Comparison of ENCODE assay signal across 8 cellular contexts in the genomic region with DNA sequence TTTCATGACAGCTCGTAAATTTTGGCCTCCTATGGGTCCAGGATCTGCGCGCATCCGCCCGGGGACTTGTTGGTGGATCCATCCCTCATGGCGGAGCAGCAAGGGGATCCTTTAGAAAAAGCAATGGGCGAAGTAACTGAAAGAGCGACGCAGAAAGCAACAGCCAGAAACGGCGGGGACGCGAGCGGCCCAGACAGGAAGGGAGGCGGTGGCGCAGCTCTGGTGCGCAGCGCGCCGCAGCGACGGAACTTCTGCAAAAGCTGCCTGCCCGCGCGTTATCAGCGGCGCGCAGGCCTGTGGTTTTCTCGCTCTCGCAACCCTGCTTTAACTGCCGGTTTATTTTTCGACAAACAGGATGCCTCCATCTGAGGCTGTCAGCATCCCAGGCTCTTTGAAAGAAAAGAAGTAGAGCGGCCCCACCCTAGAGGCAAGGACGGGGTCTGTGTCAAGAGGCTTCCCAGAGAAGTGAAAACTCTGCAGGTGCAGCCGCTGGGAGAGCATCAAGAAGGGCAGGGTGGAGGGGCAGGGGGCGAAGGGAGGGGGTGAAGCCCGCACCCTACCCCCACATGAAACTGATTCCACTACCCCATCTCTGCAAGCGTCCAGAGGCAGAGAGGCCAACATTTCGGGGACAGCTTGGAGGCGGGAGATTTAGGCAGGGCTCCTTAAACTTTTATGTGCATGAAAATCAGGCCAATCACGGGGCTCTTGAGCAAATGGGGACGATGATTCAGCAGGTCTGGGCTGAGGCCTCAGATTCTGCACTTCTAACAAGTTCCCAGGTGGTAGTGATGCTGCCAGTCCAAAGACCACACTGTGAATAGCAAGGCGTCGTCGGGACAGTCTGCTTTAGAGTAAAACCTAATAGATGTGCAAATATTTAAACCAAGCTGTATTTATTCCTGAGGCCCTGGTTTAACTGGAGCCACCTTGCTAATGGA. TPM values are rescaled to one million over a fixed set of nuclear protein-coding genes. Genes with fewer than 3 reads are reported as not detected.
DNase-seq lines count a peak whose midpoint lies in the region; ATAC-seq and TF ChIP-seq lines count a peak whose summit lies in the region.

No MANE protein-coding gene starts in this region.

- peaks cover 18% of the 10 kb centered on the region; the same call in 1 of the 2 replicates for H4K20me1 ChIP-seq in SU-DHL-6 (ENCODE audit: low read depth, low read length)

- H3K27ac Mint-ChIP-seq in activated naive CD8-positive, alpha-beta T cell treated with anti-CD3 and anti-CD28 coated beads, Interleukin-2, amount 10 ng/mL, durations not matched to agents 7 days and 5 days, result peak overlapping the region; percentile 99

- ATAC-seq in GM18520 (IDR thresholded peaks at IDR 0.05; ENCODE audit: unreplicated experiment) (peak; percentile 51), HG03064 (IDR thresholded peaks at IDR 0.05; ENCODE audit: low read depth, unreplicated experiment) (peak; percentile 74)
- ATAC-seq in activated naive CD8-positive, alpha-beta T cell treated with anti-CD3 and anti-CD28 coated beads, Interleukin-2, amount 10 ng/mL, durations not matched to agents 7 days and 5 days (ENCODE audit: low read depth), result peak; percentile 95

- H3K79me2 ChIP-seq in SU-DHL-6 (ENCODE audit: insufficient read depth, low read length), result peaks cover 89% of the 10 kb centered on the region

- H3K4me2 ChIP-seq in SU-DHL-6 (ENCODE audit: low read depth, low read length, poor library complexity, severe bottlenecking), result peak overlapping the region; percentile 99

- peaks cover 39% of the 10 kb centered on the region for H3F3A ChIP-seq in SU-DHL-6 (ENCODE audit: insufficient read depth)

- no peaks in the 10 kb centered on the region for H3K36me3 ChIP-seq in SU-DHL-6 (ENCODE audit: low read length)

- H3K9me2 ChIP-seq in SU-DHL-6 (replicated peaks; ENCODE audit: insufficient read depth, low read length), result no peaks in the 10 kb centered on the region

- H3K27me3 ChIP-seq in SU-DHL-6 (ENCODE audit: low read length), result no peaks in the 10 kb centered on the region

- H2AFZ ChIP-seq in SU-DHL-6 (ENCODE audit: low read depth, low read length, severe bottlenecking), result no peak overlapping the region

- DNase-seq in activated naive CD8-positive, alpha-beta T cell treated with anti-CD3 and anti-CD28 coated beads, Interleukin-2, amount 10 ng/mL, durations not matched to agents 7 days and 5 days, result peak; percentile 87
- DNase-seq in stimulated activated CD4-positive, alpha-beta T cell treated with anti-CD3 and anti-CD28 coated beads, Interleukin-12 subunit alpha, Interleukin-12 subunit beta, amount 100 ng/mL, for 48 hours (ENCODE audit: low read depth in 2 of 3, low spot score in 1 of 3), result peak; percentile 64 to 76 (median 68)
- DNase-seq in NCI-H2029 (lab: John Stamatoyannopoulos, UW), result no peak
- no peak for DNase-seq in occipital lobe (lab: John Stamatoyannopoulos, UW)

- H3K4me1 Mint-ChIP-seq in activated naive CD8-positive, alpha-beta T cell treated with anti-CD3 and anti-CD28 coated beads, Interleukin-2, amount 10 ng/mL, durations not matched to agents 7 days and 5 days, result peaks cover 59% of the 10 kb centered on the region

- peaks cover 7% of the 10 kb centered on the region for H3K36me3 Mint-ChIP-seq in activated naive CD8-positive, alpha-beta T cell treated with anti-CD3 and anti-CD28 coated beads, Interleukin-2, amount 10 ng/mL, durations not matched to agents 7 days and 5 days

- H3K9ac ChIP-seq in SU-DHL-6 (ENCODE audit: low read length), result peak overlapping the region; percentile 51

- H3K27me3 Mint-ChIP-seq in activated naive CD8-positive, alpha-beta T cell treated with anti-CD3 and anti-CD28 coated beads, Interleukin-2, amount 10 ng/mL, durations not matched to agents 7 days and 5 days, result no peaks in the 10 kb centered on the region

- peak overlapping the region; percentile 48 for H3K4me3 ChIP-seq in SU-DHL-6 (ENCODE audit: insufficient read depth, low read length, poor library complexity, severe bottlenecking)
- peak overlapping the region; percentile 38; the same call in 1 of the 2 replicates for H3K4me3 ChIP-seq in iPS-18c (ENCODE audit: insufficient read depth, low read depth, low read length)

- H3K4me3 Mint-ChIP-seq in activated naive CD8-positive, alpha-beta T cell treated with anti-CD3 and anti-CD28 coated beads, Interleukin-2, amount 10 ng/mL, durations not matched to agents 7 days and 5 days, result peak overlapping the region; percentile 89

- no peaks in the 10 kb centered on the region for H3K9me3 Mint-ChIP-seq in activated naive CD8-positive, alpha-beta T cell treated with anti-CD3 and anti-CD28 coated beads, Interleukin-2, amount 10 ng/mL, durations not matched to agents 7 days and 5 days

- peak overlapping the region; percentile 89 for H3K27ac ChIP-seq in SU-DHL-6 (ENCODE audit: low read depth, low read length)

- no peak for TF ChIP-seq CTCF in SU-DHL-6 (IDR thresholded peaks at IDR 0.05; ENCODE audit: insufficient read depth, low read length, poor library complexity, severe bottlenecking)

- no peaks in the 10 kb centered on the region for H3K9me3 ChIP-seq in SU-DHL-6 (ENCODE audit: insufficient read depth, low read length)
- no peaks in the 10 kb centered on the region for H3K9me3 ChIP-seq in iPS-18c (ENCODE audit: control insufficient read depth, insufficient read depth, low read length)

- POLR2A ChIA-PET in activated naive CD8-positive, alpha-beta T cell treated with anti-CD3 and anti-CD28 coated beads, Interleukin-2, amount 10 ng/mL, durations not matched to agents 7 days and 5 days (lab: Charles Lee), result interaction anchor here (0.6 to 4.1 kb wide), 11 partner anchors 11 to 138 kb away, joined by 3 to 39 read pairs (median 5); no protein-coding TSS in a partner anchor

RNA-seq across cellular contexts. Expression of gene RUNX1, which starts 22.2 kb away (rescaled TPM):
- 10 to 100 TPM; 23.0 to 29.7 TPM for total RNA-seq in activated naive CD8-positive, alpha-beta T cell treated with anti-CD3 and anti-CD28 coated beads, Interleukin-2, amount 10 ng/mL, durations not matched to agents 7 days and 5 days
- total RNA-seq in occipital lobe, result 2.0 TPM

Comparison
In these comparisons a context has a peak if more than half of its experiments do, and no peak if none do; other contexts are left out.
1. DNase-seq: peak in activated naive CD8-positive, alpha-beta T cell treated with anti-CD3 and anti-CD28 coated beads, Interleukin-2, amount 10 ng/mL, durations not matched to agents 7 days and 5 days (single experiment) and stimulated activated CD4-positive, alpha-beta T cell treated with anti-CD3 and anti-CD28 coated beads, Interleukin-12 subunit alpha, Interleukin-12 subunit beta, amount 100 ng/mL, for 48 hours (3 of 3); none in NCI-H2029 (single experiment) and occipital lobe (single experiment).
2. Peak in every context shown above with its lines, with median percentiles within 50 percentile points of each other: ATAC-seq.